ENCODE assay signal across 1 cellular context in genomic region chr10:35126530-35127288, GRCh38.
TF ChIP-seq lines count a peak whose summit lies in the region.

Gene CREM (plus strand): TSS chr10:35126846. CDS start chr10:35137836, 10,990 bp downstream.

TF ChIP-seq in K562, 482 proteins besides CTCF, POLR2A, EP300 and RAD21 (continued from another document and continues in another):
- TF ChIP-seq ZBTB33 (CRISPR knock-in tag; IDR thresholded peaks at IDR 0.05), result 0 out of 2 replicates have a peak, but pooled peaks have one; percentile 10
- TF ChIP-seq STAG1 (CRISPR knock-in tag; IDR thresholded peaks at IDR 0.05; ENCODE audit: borderline replicate concordance), result no peak
- 0 out of 2 replicates have a peak, but pooled peaks have one; percentile 57 for TF ChIP-seq HMGXB4 (CRISPR knock-in tag; IDR thresholded peaks at IDR 0.05)
- peak in 1 of 2 experiments; percentile 57; a peak in 1 of 4 replicates for TF ChIP-seq SRF (CRISPR knock-in tag; IDR thresholded peaks at IDR 0.05)
- TF ChIP-seq, protein P1, sequence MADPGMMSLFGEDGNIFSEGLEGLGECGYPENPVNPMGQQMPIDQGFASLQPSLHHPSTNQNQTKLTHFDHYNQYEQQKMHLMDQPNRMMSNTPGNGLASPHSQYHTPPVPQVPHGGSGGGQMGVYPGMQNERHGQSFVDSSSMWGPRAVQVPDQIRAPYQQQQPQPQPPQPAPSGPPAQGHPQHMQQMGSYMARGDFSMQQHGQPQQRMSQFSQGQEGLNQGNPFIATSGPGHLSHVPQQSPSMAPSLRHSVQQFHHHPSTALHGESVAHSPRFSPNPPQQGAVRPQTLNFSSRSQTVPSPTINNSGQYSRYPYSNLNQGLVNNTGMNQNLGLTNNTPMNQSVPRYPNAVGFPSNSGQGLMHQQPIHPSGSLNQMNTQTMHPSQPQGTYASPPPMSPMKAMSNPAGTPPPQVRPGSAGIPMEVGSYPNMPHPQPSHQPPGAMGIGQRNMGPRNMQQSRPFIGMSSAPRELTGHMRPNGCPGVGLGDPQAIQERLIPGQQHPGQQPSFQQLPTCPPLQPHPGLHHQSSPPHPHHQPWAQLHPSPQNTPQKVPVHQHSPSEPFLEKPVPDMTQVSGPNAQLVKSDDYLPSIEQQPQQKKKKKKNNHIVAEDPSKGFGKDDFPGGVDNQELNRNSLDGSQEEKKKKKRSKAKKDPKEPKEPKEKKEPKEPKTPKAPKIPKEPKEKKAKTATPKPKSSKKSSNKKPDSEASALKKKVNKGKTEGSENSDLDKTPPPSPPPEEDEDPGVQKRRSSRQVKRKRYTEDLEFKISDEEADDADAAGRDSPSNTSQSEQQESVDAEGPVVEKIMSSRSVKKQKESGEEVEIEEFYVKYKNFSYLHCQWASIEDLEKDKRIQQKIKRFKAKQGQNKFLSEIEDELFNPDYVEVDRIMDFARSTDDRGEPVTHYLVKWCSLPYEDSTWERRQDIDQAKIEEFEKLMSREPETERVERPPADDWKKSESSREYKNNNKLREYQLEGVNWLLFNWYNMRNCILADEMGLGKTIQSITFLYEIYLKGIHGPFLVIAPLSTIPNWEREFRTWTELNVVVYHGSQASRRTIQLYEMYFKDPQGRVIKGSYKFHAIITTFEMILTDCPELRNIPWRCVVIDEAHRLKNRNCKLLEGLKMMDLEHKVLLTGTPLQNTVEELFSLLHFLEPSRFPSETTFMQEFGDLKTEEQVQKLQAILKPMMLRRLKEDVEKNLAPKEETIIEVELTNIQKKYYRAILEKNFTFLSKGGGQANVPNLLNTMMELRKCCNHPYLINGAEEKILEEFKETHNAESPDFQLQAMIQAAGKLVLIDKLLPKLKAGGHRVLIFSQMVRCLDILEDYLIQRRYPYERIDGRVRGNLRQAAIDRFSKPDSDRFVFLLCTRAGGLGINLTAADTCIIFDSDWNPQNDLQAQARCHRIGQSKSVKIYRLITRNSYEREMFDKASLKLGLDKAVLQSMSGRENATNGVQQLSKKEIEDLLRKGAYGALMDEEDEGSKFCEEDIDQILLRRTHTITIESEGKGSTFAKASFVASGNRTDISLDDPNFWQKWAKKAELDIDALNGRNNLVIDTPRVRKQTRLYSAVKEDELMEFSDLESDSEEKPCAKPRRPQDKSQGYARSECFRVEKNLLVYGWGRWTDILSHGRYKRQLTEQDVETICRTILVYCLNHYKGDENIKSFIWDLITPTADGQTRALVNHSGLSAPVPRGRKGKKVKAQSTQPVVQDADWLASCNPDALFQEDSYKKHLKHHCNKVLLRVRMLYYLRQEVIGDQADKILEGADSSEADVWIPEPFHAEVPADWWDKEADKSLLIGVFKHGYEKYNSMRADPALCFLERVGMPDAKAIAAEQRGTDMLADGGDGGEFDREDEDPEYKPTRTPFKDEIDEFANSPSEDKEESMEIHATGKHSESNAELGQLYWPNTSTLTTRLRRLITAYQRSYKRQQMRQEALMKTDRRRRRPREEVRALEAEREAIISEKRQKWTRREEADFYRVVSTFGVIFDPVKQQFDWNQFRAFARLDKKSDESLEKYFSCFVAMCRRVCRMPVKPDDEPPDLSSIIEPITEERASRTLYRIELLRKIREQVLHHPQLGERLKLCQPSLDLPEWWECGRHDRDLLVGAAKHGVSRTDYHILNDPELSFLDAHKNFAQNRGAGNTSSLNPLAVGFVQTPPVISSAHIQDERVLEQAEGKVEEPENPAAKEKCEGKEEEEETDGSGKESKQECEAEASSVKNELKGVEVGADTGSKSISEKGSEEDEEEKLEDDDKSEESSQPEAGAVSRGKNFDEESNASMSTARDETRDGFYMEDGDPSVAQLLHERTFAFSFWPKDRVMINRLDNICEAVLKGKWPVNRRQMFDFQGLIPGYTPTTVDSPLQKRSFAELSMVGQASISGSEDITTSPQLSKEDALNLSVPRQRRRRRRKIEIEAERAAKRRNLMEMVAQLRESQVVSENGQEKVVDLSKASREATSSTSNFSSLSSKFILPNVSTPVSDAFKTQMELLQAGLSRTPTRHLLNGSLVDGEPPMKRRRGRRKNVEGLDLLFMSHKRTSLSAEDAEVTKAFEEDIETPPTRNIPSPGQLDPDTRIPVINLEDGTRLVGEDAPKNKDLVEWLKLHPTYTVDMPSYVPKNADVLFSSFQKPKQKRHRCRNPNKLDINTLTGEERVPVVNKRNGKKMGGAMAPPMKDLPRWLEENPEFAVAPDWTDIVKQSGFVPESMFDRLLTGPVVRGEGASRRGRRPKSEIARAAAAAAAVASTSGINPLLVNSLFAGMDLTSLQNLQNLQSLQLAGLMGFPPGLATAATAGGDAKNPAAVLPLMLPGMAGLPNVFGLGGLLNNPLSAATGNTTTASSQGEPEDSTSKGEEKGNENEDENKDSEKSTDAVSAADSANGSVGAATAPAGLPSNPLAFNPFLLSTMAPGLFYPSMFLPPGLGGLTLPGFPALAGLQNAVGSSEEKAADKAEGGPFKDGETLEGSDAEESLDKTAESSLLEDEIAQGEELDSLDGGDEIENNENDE (IDR thresholded peaks at IDR 0.05; ENCODE audit: low read depth, low read length), result no peak
- peak; percentile 50 for TF ChIP-seq EGR1 (conservative IDR thresholded peaks at IDR 0.05)
- peak; percentile 57; the same call in 1 of the 2 replicates for TF ChIP-seq RNF2 (IDR thresholded peaks at IDR 0.05)
- TF ChIP-seq KLF1 (tag; IDR thresholded peaks at IDR 0.05), result peak; percentile 63; the same call in 1 of the 2 replicates
- TF ChIP-seq, protein P2, sequence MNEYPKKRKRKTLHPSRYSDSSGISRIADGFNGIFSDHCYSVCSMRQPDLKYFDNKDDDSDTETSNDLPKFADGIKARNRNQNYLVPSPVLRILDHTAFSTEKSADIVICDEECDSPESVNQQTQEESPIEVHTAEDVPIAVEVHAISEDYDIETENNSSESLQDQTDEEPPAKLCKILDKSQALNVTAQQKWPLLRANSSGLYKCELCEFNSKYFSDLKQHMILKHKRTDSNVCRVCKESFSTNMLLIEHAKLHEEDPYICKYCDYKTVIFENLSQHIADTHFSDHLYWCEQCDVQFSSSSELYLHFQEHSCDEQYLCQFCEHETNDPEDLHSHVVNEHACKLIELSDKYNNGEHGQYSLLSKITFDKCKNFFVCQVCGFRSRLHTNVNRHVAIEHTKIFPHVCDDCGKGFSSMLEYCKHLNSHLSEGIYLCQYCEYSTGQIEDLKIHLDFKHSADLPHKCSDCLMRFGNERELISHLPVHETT (CRISPR knock-in tag; conservative IDR thresholded peaks at IDR 0.05 in 1 of 2, IDR thresholded peaks at IDR 0.05 in 1 of 2), result peak in 1 of 2 experiments; percentile 99; a peak in 2 of 4 replicates
- no peak for TF ChIP-seq GATAD2A (IDR thresholded peaks at IDR 0.05)
- TF ChIP-seq GABPA (tag; conservative IDR thresholded peaks at IDR 0.05; ENCODE audit: low read depth), result peak; percentile 92
- TF ChIP-seq, protein P3, sequence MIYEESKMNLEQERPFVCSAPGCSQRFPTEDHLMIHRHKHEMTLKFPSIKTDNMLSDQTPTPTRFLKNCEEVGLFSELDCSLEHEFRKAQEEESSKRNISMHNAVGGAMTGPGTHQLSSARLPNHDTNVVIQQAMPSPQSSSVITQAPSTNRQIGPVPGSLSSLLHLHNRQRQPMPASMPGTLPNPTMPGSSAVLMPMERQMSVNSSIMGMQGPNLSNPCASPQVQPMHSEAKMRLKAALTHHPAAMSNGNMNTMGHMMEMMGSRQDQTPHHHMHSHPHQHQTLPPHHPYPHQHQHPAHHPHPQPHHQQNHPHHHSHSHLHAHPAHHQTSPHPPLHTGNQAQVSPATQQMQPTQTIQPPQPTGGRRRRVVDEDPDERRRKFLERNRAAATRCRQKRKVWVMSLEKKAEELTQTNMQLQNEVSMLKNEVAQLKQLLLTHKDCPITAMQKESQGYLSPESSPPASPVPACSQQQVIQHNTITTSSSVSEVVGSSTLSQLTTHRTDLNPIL (CRISPR knock-in tag; IDR thresholded peaks at IDR 0.05), result no peak
- TF ChIP-seq PML (IDR thresholded peaks at IDR 0.05; ENCODE audit: low read length), result peak; percentile 64; the same call in 1 of the 2 replicates
- TF ChIP-seq NEUROD1 (IDR thresholded peaks at IDR 0.05; ENCODE audit: borderline replicate concordance, low read depth, low read length, partially characterized antibody), result no peak
- TF ChIP-seq CEBPZ (IDR thresholded peaks at IDR 0.05; ENCODE audit: borderline replicate concordance, low read depth, low read length), result no peak
- TF ChIP-seq ZNF76 (CRISPR knock-in tag; IDR thresholded peaks at IDR 0.05; ENCODE audit: borderline replicate concordance), result no peak
- TF ChIP-seq ZFP30 (CRISPR knock-in tag; IDR thresholded peaks at IDR 0.05; ENCODE audit: borderline replicate concordance), result no peak
- TF ChIP-seq CBX1 (IDR thresholded peaks at IDR 0.05; ENCODE audit: low read depth), result peak; percentile 74
- peak; percentile 62 for TF ChIP-seq BRD9 (IDR thresholded peaks at IDR 0.05; ENCODE audit: low read depth, partially characterized antibody)
- no peak for TF ChIP-seq PCBP2 (IDR thresholded peaks at IDR 0.05; ENCODE audit: low read depth, low read length, poor library complexity, severe bottlenecking)
- peak; percentile 57 for TF ChIP-seq RBBP5 (IDR thresholded peaks at IDR 0.05; ENCODE audit: borderline replicate concordance, insufficient read depth, low read length, poor library complexity, severe bottlenecking)
- TF ChIP-seq, protein P4, sequence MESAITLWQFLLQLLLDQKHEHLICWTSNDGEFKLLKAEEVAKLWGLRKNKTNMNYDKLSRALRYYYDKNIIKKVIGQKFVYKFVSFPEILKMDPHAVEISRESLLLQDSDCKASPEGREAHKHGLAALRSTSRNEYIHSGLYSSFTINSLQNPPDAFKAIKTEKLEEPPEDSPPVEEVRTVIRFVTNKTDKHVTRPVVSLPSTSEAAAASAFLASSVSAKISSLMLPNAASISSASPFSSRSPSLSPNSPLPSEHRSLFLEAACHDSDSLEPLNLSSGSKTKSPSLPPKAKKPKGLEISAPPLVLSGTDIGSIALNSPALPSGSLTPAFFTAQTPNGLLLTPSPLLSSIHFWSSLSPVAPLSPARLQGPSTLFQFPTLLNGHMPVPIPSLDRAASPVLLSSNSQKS (CRISPR knock-in tag; IDR thresholded peaks at IDR 0.05), result no peak
- peak; percentile 94 for TF ChIP-seq THAP12 (CRISPR knock-in tag; IDR thresholded peaks at IDR 0.05)
- TF ChIP-seq RBFOX2 (IDR thresholded peaks at IDR 0.05; ENCODE audit: low read depth, low read length), result peak; percentile 96
- peak; percentile 74; the same call in 1 of the 2 replicates for TF ChIP-seq KHSRP (IDR thresholded peaks at IDR 0.05)
